16 cellular contexts compared by ENCODE assay signal in the genomic region with DNA sequence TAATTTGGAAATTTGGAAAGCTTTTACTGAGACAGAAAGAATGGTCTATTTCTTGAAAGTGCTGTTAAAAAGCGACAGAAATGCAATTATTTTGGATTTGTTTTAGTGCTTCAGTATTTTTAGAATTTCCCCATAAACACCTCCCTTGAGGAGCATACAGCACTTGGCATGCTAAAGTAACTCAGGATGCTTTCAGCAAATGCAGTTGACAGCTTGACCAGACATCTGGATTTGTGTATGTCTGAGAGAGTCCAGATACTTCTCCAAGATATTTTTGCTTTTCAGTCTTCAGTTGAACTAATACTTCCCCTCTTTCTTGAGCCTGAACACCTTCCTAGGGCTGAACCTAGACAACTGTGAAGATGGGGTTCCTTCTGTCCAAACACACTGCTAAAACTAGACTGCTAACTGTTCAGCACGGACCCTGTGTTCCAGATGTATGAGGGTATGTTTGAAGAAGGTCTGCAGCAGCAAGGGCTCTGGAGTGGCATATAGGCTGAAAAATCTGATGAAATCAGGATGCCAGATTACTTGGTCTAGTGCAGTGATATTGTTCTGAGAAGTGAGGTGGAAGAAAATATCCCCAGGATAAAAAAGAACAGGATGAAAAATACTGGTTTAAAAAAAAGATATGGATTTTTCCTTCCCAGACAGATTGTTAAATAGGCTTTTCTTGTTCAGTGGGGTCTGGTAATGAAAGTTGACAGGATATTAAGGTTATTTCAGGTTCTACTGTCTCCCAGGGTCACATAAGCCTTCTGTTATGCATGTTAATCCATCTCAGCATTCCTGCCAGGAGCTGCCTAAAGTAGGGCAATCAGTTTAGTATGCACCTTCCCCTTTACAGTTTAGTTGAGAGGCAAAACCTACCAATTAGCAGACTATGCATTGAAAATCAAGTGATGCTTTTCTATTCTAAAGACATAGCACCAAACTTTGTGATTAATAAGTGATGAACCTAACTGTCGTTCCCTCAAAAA.
DNase-seq lines count a peak whose midpoint lies in the region; ATAC-seq, FAIRE-seq and TF ChIP-seq lines count a peak whose summit lies in the region.
"Had no signal": no experiment of that assay in that cellular context is flagged by ENCODE, and none has a peak within 500 bp of the region (broad histone marks: within the 10 kb centered on the region; RNA-seq: fewer than 3 reads in every experiment).

No MANE protein-coding gene starts in this region.

- no peaks in the 10 kb centered on the region for H3K23me2 ChIP-seq in H9 (ENCODE audit: insufficient read length, low read depth, low read length, poor library complexity, severe bottlenecking)

- H3K23ac ChIP-seq in H9 (ENCODE audit: insufficient read length, low read depth, low read length) (no peak overlapping the region), mesendoderm (ENCODE audit: low read length) (no peak overlapping the region)

- WGBS in A549 (ENCODE audit: missing lambda C conversion rate) = 91% methylated on average over 3 of the region's 3 CpGs
- no CpG with 5 or more reads among the region's 3 CpGs for WGBS in H9 (ENCODE audit: extremely low coverage, insufficient read length, low lambda C conversion rate)
- WGBS in mesendoderm (ENCODE audit: extremely low coverage, insufficient coverage, low lambda C conversion rate) = no CpG with 5 or more reads among the region's 3 CpGs

- H2AFZ ChIP-seq in H9 (ENCODE audit: low read length) = peak overlapping the region; percentile 48

- H3K27me3 ChIP-seq in H9 (ENCODE audit: insufficient read depth, low read length) (no peaks in the 10 kb centered on the region), mesendoderm (ENCODE audit: insufficient read depth, low read length, poor library complexity) (no peaks in the 10 kb centered on the region)
- H3K27me3 ChIP-seq: MG63, testis had no signal

- no peak for FAIRE-seq in A549 (lab: Jason Lieb, UNC)

- no peak for TF ChIP-seq RAD21 in A549 (conservative IDR thresholded peaks at IDR 0.05 in 1 of 2, IDR thresholded peaks at IDR 0.05 in 1 of 2)

- peaks cover 7 to 12% of the 10 kb centered on the region in 2 experiments for H3K4me1 Mint-ChIP-seq in H9
- no peaks in the 10 kb centered on the region for H3K4me1 Mint-ChIP-seq in HFFc6 (ENCODE audit: low read depth)

- H2BK15ac ChIP-seq in H9 (ENCODE audit: low read depth, low read length) (no peak overlapping the region), mesendoderm (replicated peaks; ENCODE audit: low read depth) (no peak overlapping the region)

- no peak overlapping the region for H4K8ac ChIP-seq in H9 (replicated peaks; ENCODE audit: insufficient read length, low read depth, low read length)
- no peak overlapping the region for H4K8ac ChIP-seq in mesendoderm (ENCODE audit: low read depth, low read length)

- H3K14ac ChIP-seq in H9 (ENCODE audit: insufficient read depth, low read length) = no peak overlapping the region

- H2BK12ac ChIP-seq in H9 (ENCODE audit: insufficient read length, low read depth, low read length) = no peak overlapping the region

- no peak for TF ChIP-seq POLR2A in A549 (IDR thresholded peaks at IDR 0.05; ENCODE audit: low read length)

- H3K27ac ChIP-seq in A549 (peak overlapping the region; percentile 31 to 54; a peak in 3 of 6 replicates), H9 (ENCODE audit: insufficient read length, low read depth, low read length) (no peak overlapping the region), angular gyrus (ENCODE audit: low read depth, low read length) (peak overlapping the region; percentile 7), mesendoderm (ENCODE audit: low read depth, low read length) (no peak overlapping the region)
- H3K27ac ChIP-seq: testis had no signal

- H2BK20ac ChIP-seq in H9 (ENCODE audit: low read depth, low read length, poor library complexity, severe bottlenecking) = no peak overlapping the region

- no peak for DNase-seq in A549 (ENCODE audit: low read depth in 1 of 2, low spot score in 1 of 2)
- DNase-seq in H9 = no peak
- DNase-seq in mesendoderm = peak; percentile 42
- DNase-seq in NOMO-1 (lab: John Stamatoyannopoulos, UW; ENCODE audit: unreplicated experiment in 2 of 2) = no peak
- DNase-seq in HFFc6 = no peak
- DNase-seq in NCI-H2227 (lab: John Stamatoyannopoulos, UW; ENCODE audit: unreplicated experiment) = no peak
- DNase-seq: activated CD4-positive, alpha-beta T cell treated with anti-CD3 and anti-CD28 coated beads for 48 hours; activated T-cell treated with anti-CD3 and anti-CD28 coated beads, Interleukin-2, amount 50 U/mL, for 1 hour; MG63; midbrain; PC-3; T-helper 2 cell; testis had no signal

- no peaks in the 10 kb centered on the region for H3K79me2 ChIP-seq in H9 (ENCODE audit: insufficient read depth, low read length)
- H3K79me2 ChIP-seq in mesendoderm (ENCODE audit: control insufficient read depth, insufficient read depth, low read length) = no peaks in the 10 kb centered on the region

- H3K9me3 ChIP-seq in A549 (no peaks in the 10 kb centered on the region), H9 (ENCODE audit: control insufficient read depth, low read depth, low read length) (no peaks in the 10 kb centered on the region)
- H3K9me3 ChIP-seq: MG63, testis had no signal

- POLR2A ChIA-PET in A549 (lab: Yijun Ruan, JAX) = no interaction called here

- H3K79me1 ChIP-seq in H9 (ENCODE audit: insufficient read depth, low read depth, low read length, poor library complexity, severe bottlenecking) = no peaks in the 10 kb centered on the region
- H3K79me1 ChIP-seq in mesendoderm (ENCODE audit: low read length) = no peaks in the 10 kb centered on the region

- no peak overlapping the region for H2BK5ac ChIP-seq in H9 (ENCODE audit: insufficient read length, low read length)
- no peak overlapping the region for H2BK5ac ChIP-seq in mesendoderm (ENCODE audit: low read length)

- H3K18ac ChIP-seq in H9 (ENCODE audit: insufficient read length, low read depth, low read length) (peak overlapping the region; percentile 38), mesendoderm (ENCODE audit: low read length) (no peak overlapping the region)

- no peak overlapping the region for H2BK120ac ChIP-seq in H9 (ENCODE audit: low read depth, low read length, poor library complexity, severe bottlenecking)
- H2BK120ac ChIP-seq in mesendoderm (ENCODE audit: low read depth, low read length) = no peak overlapping the region

- TF ChIP-seq CTCF in A549 (IDR thresholded peaks at IDR 0.05) (no peak), H9 (conservative IDR thresholded peaks at IDR 0.05) (no peak), HFFc6 (IDR thresholded peaks at IDR 0.05) (no peak)

- H3K56ac ChIP-seq in H9 (ENCODE audit: insufficient read length, low read depth, low read length) (no peak overlapping the region), mesendoderm (ENCODE audit: low read length) (no peak overlapping the region)

- H3K4me1 ChIP-seq in A549 (peaks cover 5% of the 10 kb centered on the region; the same call in 2 of the 3 replicates), H9 (ENCODE audit: insufficient read depth, low read length) (no peaks in the 10 kb centered on the region; the same call in 1 of the 2 replicates), mesendoderm (ENCODE audit: control insufficient read depth, low read depth, low read length) (no peaks in the 10 kb centered on the region)
- H3K4me1 ChIP-seq: testis had no signal

- no peak for TF ChIP-seq EP300 in A549 (IDR thresholded peaks at IDR 0.05)

- H3K9me3 Mint-ChIP-seq in H9 (no peaks in the 10 kb centered on the region), HFFc6 (no peaks in the 10 kb centered on the region)
- H3K9me3 Mint-ChIP-seq: dendritic cell treated with granulocyte-macrophage colony-stimulating factor and Interleukin-4, amounts not matched to agents 40 ng/mL and 50 ng/mL, for 4 days had no signal

- no peaks in the 10 kb centered on the region for H3K27me3 Mint-ChIP-seq in H9 (ENCODE audit: low read depth)
- no peaks in the 10 kb centered on the region for H3K27me3 Mint-ChIP-seq in HFFc6 (ENCODE audit: insufficient read depth)
- H3K27me3 Mint-ChIP-seq: dendritic cell treated with granulocyte-macrophage colony-stimulating factor and Interleukin-4, amounts not matched to agents 40 ng/mL and 50 ng/mL, for 4 days had no signal

- no peak overlapping the region for H3T11ph ChIP-seq in H9 (ENCODE audit: low read length)

- H4K5ac ChIP-seq in H9 (ENCODE audit: insufficient read length, low read depth, low read length) = no peak overlapping the region
- no peak overlapping the region for H4K5ac ChIP-seq in mesendoderm (ENCODE audit: low read length)

- H2AK5ac ChIP-seq in H9 (ENCODE audit: insufficient read length, low read length) (no peak overlapping the region), mesendoderm (ENCODE audit: low read length) (no peak overlapping the region)

- no peak overlapping the region for H4K91ac ChIP-seq in H9 (ENCODE audit: insufficient read length, low read depth, low read length)

- H3K27ac Mint-ChIP-seq in H9 (peak overlapping the region in 1 of 3 experiments; percentile 73; a peak in 1 of 7 replicates), HFFc6 (no peak overlapping the region)
- H3K27ac Mint-ChIP-seq: dendritic cell treated with granulocyte-macrophage colony-stimulating factor and Interleukin-4, amounts not matched to agents 40 ng/mL and 50 ng/mL, for 4 days had no signal

- CTCF ChIA-PET in A549 (lab: Yijun Ruan, JAX) = no interaction called here

- H3K9ac ChIP-seq in H9 (ENCODE audit: extremely low read depth, insufficient read length, low read length) (no peak overlapping the region), mesendoderm (ENCODE audit: low read length) (no peak overlapping the region)

- H3K4me3 Mint-ChIP-seq in H9 = no peak overlapping the region
- no peak overlapping the region for H3K4me3 Mint-ChIP-seq in HFFc6
- H3K4me3 Mint-ChIP-seq: dendritic cell treated with granulocyte-macrophage colony-stimulating factor and Interleukin-4, amounts not matched to agents 40 ng/mL and 50 ng/mL, for 4 days had no signal

- H3K36me3 Mint-ChIP-seq in H9 (ENCODE audit: insufficient read depth in 1 of 3, low read depth in 3 of 3) (no peaks in the 10 kb centered on the region; a peak in 1 of 7 replicates), HFFc6 (ENCODE audit: low read depth) (no peaks in the 10 kb centered on the region)

- H3K36me3 ChIP-seq in mesendoderm (ENCODE audit: control insufficient read depth, insufficient read depth, low read length) = no peaks in the 10 kb centered on the region
- H3K36me3 ChIP-seq: MG63 had no signal

- H3K4ac ChIP-seq in H9 (ENCODE audit: low read depth, low read length) (no peak overlapping the region), mesendoderm (ENCODE audit: low read depth, low read length) (no peak overlapping the region)

- H4K20me1 ChIP-seq in H9 (ENCODE audit: control insufficient read depth, insufficient read depth, insufficient read length) = no peaks in the 10 kb centered on the region

- ATAC-seq in A549 (no peak), HG03378 (IDR thresholded peaks at IDR 0.05; ENCODE audit: unreplicated experiment) (no peak)
- ATAC-seq: PC-3 had no signal

- H3K4me3 ChIP-seq in A549 = no peak overlapping the region
- H3K4me3 ChIP-seq in mesendoderm (ENCODE audit: low read length) = no peak overlapping the region
- H3K4me3 ChIP-seq: MG63, testis had no signal

- no peak overlapping the region for H3K4me2 ChIP-seq in A549
- no peak overlapping the region for H3K4me2 ChIP-seq in H9 (ENCODE audit: insufficient read depth, insufficient read length, low read length)
- no peak overlapping the region for H3K4me2 ChIP-seq in mesendoderm (ENCODE audit: low read length)

Comparison
In these comparisons a context has a peak if more than half of its experiments do, and no peak if none do; other contexts are left out.
1. H3K27ac ChIP-seq: peak in A549 (2 of 2) and angular gyrus (single experiment); none in H9 (single experiment) and mesendoderm (single experiment).